In genomic region chrX:10531927-10532326, GRCh38 we compare ENCODE assay signal across 9 cellular contexts.
"Had no signal": no experiment of that assay in that cellular context is flagged by ENCODE, and none has a peak within 500 bp of the region (broad histone marks: within the 10 kb centered on the region; RNA-seq: fewer than 3 reads in every experiment).

No MANE protein-coding gene starts in this region.

- H3K9me3 ChIP-seq: HAP-1 had no signal

- H3K36me3 ChIP-seq: HAP-1 had no signal

- H3K4me3 ChIP-seq: GM23248, GM23338, HAP-1 had no signal

- ATAC-seq: GM23338, HCT116 had no signal

- DNase-seq: GM23248, GOT3, H7, H9, HCEC 1CT, HFFc6 had no signal

- H3K27ac ChIP-seq: GM23248 had no signal

- H3K4me1 ChIP-seq: HAP-1 had no signal
